11 cellular contexts compared by ENCODE assay signal in the genomic region with DNA sequence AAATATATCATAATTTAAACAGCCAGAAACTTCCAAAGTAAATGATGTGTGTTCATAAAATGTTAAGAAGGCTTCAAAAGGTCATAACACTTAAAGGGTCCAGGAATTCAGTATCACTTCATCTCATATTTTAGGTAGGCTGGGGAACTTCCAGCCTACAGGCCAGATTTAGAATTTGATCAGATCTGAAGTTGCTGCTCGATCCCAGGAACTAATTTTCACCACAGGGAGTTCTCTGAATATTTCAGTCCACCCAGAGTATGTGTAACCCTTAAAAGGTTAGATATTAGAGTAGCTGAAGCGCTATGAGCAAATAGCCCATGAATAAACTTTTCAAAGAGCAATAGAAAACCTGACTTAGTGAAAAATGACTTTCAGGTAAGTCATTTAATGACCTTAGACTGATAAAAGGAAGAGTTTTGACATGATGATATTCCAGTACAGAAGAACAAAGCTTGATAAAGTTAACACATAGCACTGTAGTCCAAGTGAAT. TPM values are rescaled to one million over a fixed set of nuclear protein-coding genes. Genes with fewer than 3 reads are reported as not detected.
A peak's percentile ranks its signal among the peaks of the same experiment; 100 is the strongest.
DNase-seq lines count a peak whose midpoint lies in the region; ATAC-seq and TF ChIP-seq lines count a peak whose summit lies in the region.
"Had no signal": no experiment of that assay in that cellular context is flagged by ENCODE, and none has a peak within 500 bp of the region (broad histone marks: within the 10 kb centered on the region; RNA-seq: fewer than 3 reads in every experiment).

No MANE protein-coding gene starts in this region.

- intact Hi-C loops in CD14-positive monocyte (cut with micrococcal nuclease) (no loop called here), adrenal gland (cut with DNase I) (no loop called here), natural killer cell (cut with micrococcal nuclease) (loop anchor here (2.0 to 10.0 kb wide), 2 partner anchors 39 to 631 kb away; a partner anchor contains a TSS)

- peak overlapping the region; percentile 98 to 100 (median 100) for H3K27ac Mint-ChIP-seq in CD14-positive monocyte
- peak overlapping the region; percentile 95 to 98 for H3K27ac Mint-ChIP-seq in natural killer cell
- H3K27ac Mint-ChIP-seq in progenitor cell of endocrine pancreas, result no peak overlapping the region

- peak overlapping the region in 4 of 5 donors; percentile 24 to 82 (median 39) for H3K27ac ChIP-seq in adrenal gland

- H3K36me3 Mint-ChIP-seq in CD14-positive monocyte (peaks cover 47 to 51% of the 10 kb centered on the region in 2 donors), natural killer cell (peaks cover 8% of the 10 kb centered on the region), progenitor cell of endocrine pancreas (ENCODE audit: insufficient read depth) (peaks cover 2% of the 10 kb centered on the region)

- H3K27me3 Mint-ChIP-seq in CD14-positive monocyte (ENCODE audit: low read depth in 3 of 3) (peaks cover 0 to 8% (median 1%) of the 10 kb centered on the region in 3 donors), natural killer cell (ENCODE audit: low read depth in 2 of 2) (no peaks in the 10 kb centered on the region), progenitor cell of endocrine pancreas (no peaks in the 10 kb centered on the region)

- no peaks in the 10 kb centered on the region for H3K36me3 ChIP-seq in adrenal gland (replicated peaks in 1 of 2)

- H3K4me3 ChIP-seq in adrenal gland, result peak overlapping the region in 1 of 4 donors; percentile 51

- DNase-seq in CD14-positive monocyte (ENCODE audit: low spot score) (no peak), KBM-7 (peak; percentile 26), adrenal gland (no peak), natural killer cell (no peak), progenitor cell of endocrine pancreas (ENCODE audit: low spot score, unreplicated experiment) (no peak)
- no peak for DNase-seq in NK-92 treated with Interleukin-12 subunit alpha and Interleukin-12 subunit beta, amount 100 ng/mL, for 24 hours (lab: John Stamatoyannopoulos, UW)
- DNase-seq: aorta, DMS79, NCI-H146 had no signal

- H3K4me1 Mint-ChIP-seq in CD14-positive monocyte (peaks cover 85% of the 10 kb centered on the region), natural killer cell (peaks cover 60 to 86% of the 10 kb centered on the region in 2 donors), progenitor cell of endocrine pancreas (ENCODE audit: low read depth) (peaks cover 5% of the 10 kb centered on the region)

- H3K9me3 ChIP-seq in adrenal gland (replicated peaks in 1 of 3), result no peaks in the 10 kb centered on the region

- WGBS in adrenal gland, 4 donors, result 56 to 71% (median 62%) methylated on average over 2 of the region's 2 CpGs

- in situ Hi-C loops in KBM-7 (cut with MboI; ENCODE audit: low pct_unique_long_range_greater_than_20kb, low sequenced_read_pairs), result loop anchor here (25.0 kb wide), 1 partner anchor 91 kb away; no protein-coding TSS in a partner anchor

- ATAC-seq in natural killer cell (peak in 1 of 3 donors; percentile 7), HG02852 (IDR thresholded peaks at IDR 0.05; ENCODE audit: unreplicated experiment) (no peak), HG02840 (IDR thresholded peaks at IDR 0.05; ENCODE audit: low FRiP score, unreplicated experiment) (no peak)

- H3K9me3 Mint-ChIP-seq in CD14-positive monocyte (no peaks in the 10 kb centered on the region), natural killer cell (no peaks in the 10 kb centered on the region), progenitor cell of endocrine pancreas (ENCODE audit: low read depth) (peaks cover 9% of the 10 kb centered on the region)

- H3K4me3 Mint-ChIP-seq in CD14-positive monocyte (peak overlapping the region; percentile 88 to 92), natural killer cell (peak overlapping the region; percentile 91), progenitor cell of endocrine pancreas (ENCODE audit: low read depth) (no peak overlapping the region)

- H3K4me1 ChIP-seq in adrenal gland (replicated peaks in 1 of 2), result peaks cover 13 to 38% of the 10 kb centered on the region in 2 donors

- no peak for TF ChIP-seq POLR2A in adrenal gland (IDR thresholded peaks at IDR 0.05)

- H3K27me3 ChIP-seq in adrenal gland, result no peaks in the 10 kb centered on the region

- TF ChIP-seq CTCF in CD14-positive monocyte (IDR thresholded peaks at IDR 0.05) (no peak), adrenal gland (IDR thresholded peaks at IDR 0.05) (no peak), natural killer cell (IDR thresholded peaks at IDR 0.05) (no peak), progenitor cell of endocrine pancreas (IDR thresholded peaks at IDR 0.05; ENCODE audit: unreplicated experiment) (no peak)

RNA-seq across cellular contexts. Expression of a gene that starts 1.7 kb away (rescaled TPM):
- polyA plus RNA-seq in CD14-positive monocyte (10 to 100 TPM; 43.9 to 74.3 TPM), adrenal gland (10 to 100 TPM; 13.5 to 29.0 (median 23.5) TPM)
- total RNA-seq in adrenal gland (10 to 100 TPM; 12.1 to 42.4 (median 29.5) TPM), natural killer cell (100 to 1,000 TPM; 508 to 640 (median 555) TPM), progenitor cell of endocrine pancreas (12.9 and 17.3 TPM in 2 replicates)

Comparison
In these comparisons a context has a peak if more than half of its experiments do, and no peak if none do; other contexts are left out.
1. RNA of a gene that starts 1.7 kb away (total RNA-seq): 508 to 640 TPM in natural killer cell; 12.1 to 42.4 TPM in adrenal gland and 12.9 to 17.3 TPM in progenitor cell of endocrine pancreas; every median in the first group is over 10 times any median in the second.